Comparison of ENCODE assay signal across 8 cellular contexts in the genomic region with DNA sequence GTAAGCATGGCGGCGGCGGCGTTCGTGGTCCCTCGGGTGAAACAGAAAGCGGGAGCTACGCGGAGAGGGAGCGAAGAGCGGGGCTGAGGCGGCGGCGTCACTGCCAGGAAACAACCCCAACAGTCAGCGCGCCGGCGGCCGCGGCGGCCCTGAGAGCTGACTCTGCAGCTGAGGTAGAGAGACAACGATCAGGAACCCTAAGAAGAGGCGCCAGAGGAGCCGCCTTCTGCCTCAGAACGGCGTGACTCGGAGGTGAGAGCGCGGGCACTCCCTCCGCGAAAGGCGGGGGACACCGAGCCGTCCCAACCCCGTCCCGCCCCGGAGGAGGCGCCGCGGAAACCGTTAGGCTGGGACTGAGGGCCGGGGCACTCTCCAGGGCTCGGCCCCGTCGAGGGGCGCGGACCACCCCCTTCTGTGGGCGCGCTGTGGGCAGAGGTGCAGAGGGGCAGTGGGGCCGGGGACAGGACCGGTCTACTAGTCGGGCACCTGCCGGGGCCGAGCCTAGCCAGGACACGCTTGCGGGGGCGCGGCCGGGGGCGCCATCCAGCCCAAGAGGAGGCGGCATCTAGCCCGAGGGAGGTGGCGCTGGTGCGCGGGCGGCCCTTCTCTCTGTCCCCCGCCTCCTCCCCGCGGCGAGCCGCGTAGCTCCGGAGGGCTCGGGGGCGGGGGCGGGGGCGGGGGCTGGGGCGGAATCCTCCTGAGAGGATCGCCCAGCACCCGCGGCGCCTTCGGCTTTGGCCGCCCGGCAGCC. TPM values are rescaled to one million over a fixed set of nuclear protein-coding genes. Genes with fewer than 3 reads are reported as not detected.
DNase-seq lines count a peak whose midpoint lies in the region; TF ChIP-seq lines count a peak whose summit lies in the region.

No MANE protein-coding gene starts in this region.

- peak overlapping the region; percentile 89 for H2BK5ac ChIP-seq in neuronal stem cell (ENCODE audit: low read length)

- H3K9me3 ChIP-seq in ES-I3 (ENCODE audit: control insufficient read depth, insufficient read depth, low read length) (no peaks in the 10 kb centered on the region), neuronal stem cell (replicated peaks in 1 of 2; ENCODE audit: control insufficient read depth in 2 of 2, insufficient read depth in 1 of 2, low read depth in 1 of 2, low read length in 2 of 2) (peaks cover 3 to 30% of the 10 kb centered on the region in 2 donors)

- H3K4me3 ChIP-seq in foreskin fibroblast (ENCODE audit: low read depth in 1 of 2, low read length in 2 of 2) = peak overlapping the region; percentile 78 to 87
- H3K4me3 ChIP-seq in neuronal stem cell (ENCODE audit: low read length in 2 of 2) = peak overlapping the region; percentile 87 to 89

- H3K27me3 ChIP-seq in neuronal stem cell (ENCODE audit: control insufficient read depth in 3 of 3, insufficient read depth in 3 of 3, low read depth in 1 of 3, low read length in 3 of 3) = no peaks in the 10 kb centered on the region

- H3K18ac ChIP-seq in neuronal stem cell (ENCODE audit: low read length) = peak overlapping the region; percentile 99

- no peak overlapping the region for H4K8ac ChIP-seq in neuronal stem cell (ENCODE audit: low read depth, low read length)

- peak overlapping the region; percentile 25 for H3K14ac ChIP-seq in neuronal stem cell (ENCODE audit: low read length)

- DNase-seq in H4 (ENCODE audit: low spot score) (peak; percentile 56), SHP77 treated with DMSO at 0.1 percent for 48 hours (lab: John Stamatoyannopoulos, UW) (peak; percentile 59), activated gamma-delta T cell treated with Interleukin-2 at 50 U/mL for 16 hours (peak; percentile 78), foreskin fibroblast (peak; percentile 82 to 95), neuronal stem cell (ENCODE audit: low spot score) (peak; percentile 79), stromal cell of bone marrow (ENCODE audit: low read depth) (peak; percentile 65)

- H3K23ac ChIP-seq in neuronal stem cell (ENCODE audit: low read depth, low read length, poor library complexity) = peak overlapping the region; percentile 90

- H4K91ac ChIP-seq in neuronal stem cell (ENCODE audit: low read depth, low read length, poor library complexity) = no peak overlapping the region

- no peak overlapping the region for H2BK120ac ChIP-seq in neuronal stem cell (ENCODE audit: low read depth, low read length)

- peak overlapping the region; percentile 78 for H3K4me2 ChIP-seq in neuronal stem cell (ENCODE audit: insufficient read depth, low read length, poor library complexity, severe bottlenecking)

- H3K4me1 ChIP-seq in ES-I3 (ENCODE audit: insufficient read depth, low read length) = peaks cover 18% of the 10 kb centered on the region; the same call in 1 of the 2 replicates
- peaks cover 2 to 8% of the 10 kb centered on the region in 2 donors for H3K4me1 ChIP-seq in neuronal stem cell (ENCODE audit: control insufficient read depth in 2 of 2, insufficient read depth in 1 of 2, low read depth in 1 of 2, low read length in 2 of 2)

- no peak overlapping the region for H2BK12ac ChIP-seq in neuronal stem cell (ENCODE audit: low read length)

- H3K27ac ChIP-seq in neuronal stem cell (replicated peaks; ENCODE audit: low read length) = peak overlapping the region; percentile 93

- TF ChIP-seq CTCF in LNCAP (IDR thresholded peaks at IDR 0.05) (0 out of 2 replicates have a peak, but pooled peaks have one; percentile 7), foreskin fibroblast (IDR thresholded peaks at IDR 0.05; ENCODE audit: low read depth, low read length) (no peak)

- H2AK5ac ChIP-seq in neuronal stem cell (ENCODE audit: low read depth, low read length) = peak overlapping the region; percentile 8

- H3K9ac ChIP-seq in ES-I3 (ENCODE audit: low read depth, low read length) = peak overlapping the region; percentile 95
- H3K9ac ChIP-seq in neuronal stem cell (ENCODE audit: low read depth, low read length, poor library complexity) = peak overlapping the region; percentile 85

- peak overlapping the region; percentile 97 for H2AFZ ChIP-seq in neuronal stem cell (ENCODE audit: low read length)

- no peaks in the 10 kb centered on the region for H3K36me3 ChIP-seq in ES-I3 (ENCODE audit: insufficient read depth, low read length)
- no peaks in the 10 kb centered on the region for H3K36me3 ChIP-seq in neuronal stem cell (replicated peaks in 1 of 2; ENCODE audit: control insufficient read depth in 2 of 2, insufficient read depth in 2 of 2, low read length in 2 of 2)

- H2BK15ac ChIP-seq in neuronal stem cell (ENCODE audit: low read length) = peak overlapping the region; percentile 40

- WGBS in neuronal stem cell (ENCODE audit: extremely low coverage in 2 of 2, insufficient read length in 2 of 2, insufficient replicate concordance in 1 of 2), 2 donors = no CpG with 5 or more reads among the region's 85 CpGs

- no peaks in the 10 kb centered on the region for H3K79me1 ChIP-seq in neuronal stem cell (ENCODE audit: low read depth, low read length)

- no peak overlapping the region for H3K4ac ChIP-seq in neuronal stem cell (ENCODE audit: low read length)

RNA-seq across cellular contexts. Expression of gene FNDC3A, which starts 0.4 kb away (rescaled TPM):
- total RNA-seq in H4 (2014; rRNA removed; shearing (Covaris generic)) = 10.4 and 16.6 TPM in 2 replicates
- polyA plus RNA-seq in neuronal stem cell (2013, experiment 1 of 2) = 24.5 TPM
- 25.6 TPM for polyA plus RNA-seq in neuronal stem cell (2013, experiment 2 of 2)

Comparison
In these comparisons a context has a peak if more than half of its experiments do, and no peak if none do; other contexts are left out.
1. Peak in every context shown above with its lines: DNase-seq, H3K4me3 ChIP-seq and H3K27ac ChIP-seq.